11 cellular contexts compared by ENCODE assay signal in genomic region chr13:41315466-41316047, GRCh38. TPM values are rescaled to one million over a fixed set of nuclear protein-coding genes. Genes with fewer than 3 reads are reported as not detected.
DNase-seq lines count a peak whose midpoint lies in the region; ATAC-seq, FAIRE-seq and TF ChIP-seq lines count a peak whose summit lies in the region.
"Had no signal": no experiment of that assay in that cellular context is flagged by ENCODE, and none has a peak within 500 bp of the region (broad histone marks: within the 10 kb centered on the region; RNA-seq: fewer than 3 reads in every experiment).

No MANE protein-coding gene starts in this region.

- H2BK12ac ChIP-seq in neuronal stem cell (ENCODE audit: low read length), result no peak overlapping the region

- H4K20me1 ChIP-seq in SK-N-SH (ENCODE audit: insufficient read depth) (peaks cover 43% of the 10 kb centered on the region), Loucy (ENCODE audit: insufficient read depth, low read length, poor library complexity, severe bottlenecking) (peaks cover 84% of the 10 kb centered on the region)

- H3K18ac ChIP-seq in neuronal stem cell (ENCODE audit: low read length), result peak overlapping the region; percentile 27

- no peak overlapping the region for H2AK5ac ChIP-seq in neuronal stem cell (ENCODE audit: low read depth, low read length)

- H3F3A ChIP-seq in SK-N-SH (replicated peaks; ENCODE audit: insufficient read depth) (peaks cover 9% of the 10 kb centered on the region), Loucy (ENCODE audit: low read depth) (no peaks in the 10 kb centered on the region)

- H3K27me3 ChIP-seq in SK-N-SH (ENCODE audit: insufficient read depth) (no peaks in the 10 kb centered on the region), Loucy (ENCODE audit: insufficient read depth, low read length, poor library complexity, severe bottlenecking) (no peaks in the 10 kb centered on the region), bronchial epithelial cell (ENCODE audit: control insufficient read depth, insufficient read depth, low read length) (no peaks in the 10 kb centered on the region), neuronal stem cell (ENCODE audit: control insufficient read depth in 3 of 3, insufficient read depth in 3 of 3, low read depth in 1 of 3, low read length in 3 of 3) (no peaks in the 10 kb centered on the region)

- no peak for TF ChIP-seq EP300 in SK-N-SH (IDR thresholded peaks at IDR 0.05; ENCODE audit: borderline replicate concordance in 1 of 2, low read depth in 1 of 2, low read length in 1 of 2)

- H3K36me3 ChIP-seq in SK-N-SH (replicated peaks in 1 of 2; ENCODE audit: control insufficient read depth in 1 of 2, insufficient read depth in 2 of 2, low read length in 1 of 2) (peaks cover 2 to 29% of the 10 kb centered on the region in 2 experiments), Loucy (ENCODE audit: insufficient read depth, low read length) (peaks cover 7% of the 10 kb centered on the region; the same call in 1 of the 2 replicates), bronchial epithelial cell (ENCODE audit: control insufficient read depth, insufficient read depth, low read length) (peaks cover 1% of the 10 kb centered on the region), neuronal stem cell (replicated peaks in 1 of 2; ENCODE audit: control insufficient read depth in 2 of 2, insufficient read depth in 2 of 2, low read length in 2 of 2) (peaks cover 0 to 50% of the 10 kb centered on the region in 2 donors)

- no peak for TF ChIP-seq RAD21 in SK-N-SH (IDR thresholded peaks at IDR 0.05; ENCODE audit: low read length)

- POLR2A ChIA-PET in SK-N-SH (lab: Yijun Ruan, JAX), result no interaction called here

- H3K9me3 ChIP-seq in SK-N-SH, result no peaks in the 10 kb centered on the region
- H3K9me3 ChIP-seq in Loucy (ENCODE audit: insufficient read depth, low read depth, low read length), result no peaks in the 10 kb centered on the region
- peaks cover 0 to 4% of the 10 kb centered on the region in 2 donors for H3K9me3 ChIP-seq in neuronal stem cell (replicated peaks in 1 of 2; ENCODE audit: control insufficient read depth in 2 of 2, insufficient read depth in 1 of 2, low read depth in 1 of 2, low read length in 2 of 2)

- no peaks in the 10 kb centered on the region for H3K79me1 ChIP-seq in neuronal stem cell (ENCODE audit: low read depth, low read length)

- no peak overlapping the region for H3K27ac ChIP-seq in SK-N-SH (ENCODE audit: low read depth in 2 of 2, low read length in 1 of 2)
- peak overlapping the region; percentile 46 for H3K27ac ChIP-seq in neuronal stem cell (replicated peaks; ENCODE audit: low read length)

- H3K4me2 ChIP-seq in SK-N-SH, result no peak overlapping the region
- peak overlapping the region; percentile 77 for H3K4me2 ChIP-seq in Loucy (ENCODE audit: low read depth, low read length, poor library complexity, severe bottlenecking)
- H3K4me2 ChIP-seq in neuronal stem cell (ENCODE audit: insufficient read depth, low read length, poor library complexity, severe bottlenecking), result peak overlapping the region; percentile 26

- H3K4me3 ChIP-seq in SK-N-SH (ENCODE audit: low read depth in 2 of 2, low read length in 1 of 2) (no peak overlapping the region), Loucy (ENCODE audit: low read length, poor library complexity, severe bottlenecking) (peak overlapping the region; percentile 90), bronchial epithelial cell (ENCODE audit: low read depth, low read length) (no peak overlapping the region), neuronal stem cell (ENCODE audit: low read length in 2 of 2) (no peak overlapping the region)

- WGBS in SK-N-SH (ENCODE audit: low lambda C conversion rate), result 93% methylated on average over 5 of the region's 5 CpGs
- no CpG with 5 or more reads among the region's 5 CpGs for WGBS in neuronal stem cell (ENCODE audit: extremely low coverage in 2 of 2, insufficient read length in 2 of 2, insufficient replicate concordance in 1 of 2), 2 donors

- H4K91ac ChIP-seq in neuronal stem cell (ENCODE audit: low read depth, low read length, poor library complexity), result no peak overlapping the region

- DNase-seq in SK-N-SH, result no peak
- peak; percentile 18 for DNase-seq in bronchial epithelial cell (ENCODE audit: low read depth)
- no peak for DNase-seq in neuronal stem cell (ENCODE audit: low spot score)
- DNase-seq in SHP77 (lab: John Stamatoyannopoulos, UW), result no peak
- DNase-seq in NCI-H524 (lab: John Stamatoyannopoulos, UW), result no peak
- DNase-seq: 8988T, KG1 had no signal

- H3K4me1 ChIP-seq in SK-N-SH (ENCODE audit: control insufficient read depth in 1 of 2, insufficient read depth in 2 of 2, low read depth in 1 of 2, low read length in 1 of 2) (peaks cover 3 to 18% of the 10 kb centered on the region in 2 experiments), Loucy (ENCODE audit: insufficient read depth, low read length, poor library complexity, severe bottlenecking) (peaks cover 60% of the 10 kb centered on the region), neuronal stem cell (ENCODE audit: control insufficient read depth in 2 of 2, insufficient read depth in 1 of 2, low read depth in 1 of 2, low read length in 2 of 2) (peaks cover 6 to 9% of the 10 kb centered on the region in 2 donors)

- CTCF ChIA-PET in SK-N-SH (lab: Yijun Ruan, JAX), result interaction anchor here (1.1 to 1.4 kb wide), 2 partner anchors 54 to 337 kb away, joined by 3 read pairs; no protein-coding TSS in a partner anchor

- H3K9ac ChIP-seq in SK-N-SH, result no peak overlapping the region
- peak overlapping the region; percentile 83 for H3K9ac ChIP-seq in Loucy (ENCODE audit: low read depth, low read length, poor library complexity, severe bottlenecking)
- H3K9ac ChIP-seq in neuronal stem cell (ENCODE audit: low read depth, low read length, poor library complexity), result no peak overlapping the region

- H3K79me2 ChIP-seq in SK-N-SH (ENCODE audit: insufficient read depth) (peaks cover 92% of the 10 kb centered on the region), Loucy (ENCODE audit: insufficient read depth, low read length) (peaks cover 99% of the 10 kb centered on the region)

- H4K8ac ChIP-seq in neuronal stem cell (ENCODE audit: low read depth, low read length), result no peak overlapping the region

- H2BK5ac ChIP-seq in neuronal stem cell (ENCODE audit: low read length), result no peak overlapping the region

- H3K23ac ChIP-seq in neuronal stem cell (ENCODE audit: low read depth, low read length, poor library complexity), result no peak overlapping the region

- TF ChIP-seq CTCF in SK-N-SH (IDR thresholded peaks at IDR 0.05) (no peak), Loucy (conservative IDR thresholded peaks at IDR 0.05; ENCODE audit: low read length) (no peak), bronchial epithelial cell (IDR thresholded peaks at IDR 0.05; ENCODE audit: insufficient read depth, low read length, severe bottlenecking) (no peak)

- no peak overlapping the region for H2BK120ac ChIP-seq in neuronal stem cell (ENCODE audit: low read depth, low read length)

- H2BK15ac ChIP-seq in neuronal stem cell (ENCODE audit: low read length), result no peak overlapping the region

- no peak overlapping the region for H3K14ac ChIP-seq in neuronal stem cell (ENCODE audit: low read length)

- H3K4ac ChIP-seq in neuronal stem cell (ENCODE audit: low read length), result no peak overlapping the region

- H2AFZ ChIP-seq in SK-N-SH (ENCODE audit: low read depth), result no peak overlapping the region
- H2AFZ ChIP-seq in Loucy (ENCODE audit: low read length), result no peak overlapping the region
- no peak overlapping the region for H2AFZ ChIP-seq in neuronal stem cell (ENCODE audit: low read length)

- H3K9me2 ChIP-seq in SK-N-SH (no peaks in the 10 kb centered on the region), Loucy (replicated peaks; ENCODE audit: low read depth, low read length) (no peaks in the 10 kb centered on the region)

- FAIRE-seq in bronchial epithelial cell (lab: Jason Lieb, UNC), result no peak
- FAIRE-seq: small intestine had no signal

- ATAC-seq in SK-N-SH treated with all-trans-retinoic acid at 6 μM for 48 hours, result no peak
- ATAC-seq in GM19455 (IDR thresholded peaks at IDR 0.05; ENCODE audit: unreplicated experiment), result no peak

TF ChIP-seq in SK-N-SH, 30 proteins besides CTCF, POLR2A, EP300 and RAD21:
- no peak for TF ChIP-seq NFIC (IDR thresholded peaks at IDR 0.05; ENCODE audit: borderline replicate concordance)
- peak; percentile 28; the same call in 1 of the 2 replicates for TF ChIP-seq TCF12 (IDR thresholded peaks at IDR 0.05)

TF ChIP-seq in SK-N-SH treated with all-trans-retinoic acid at 6 μM for 48 hours, 23 proteins besides CTCF, POLR2A, EP300 and RAD21 (continues in another document):
- TF ChIP-seq, protein P1, sequence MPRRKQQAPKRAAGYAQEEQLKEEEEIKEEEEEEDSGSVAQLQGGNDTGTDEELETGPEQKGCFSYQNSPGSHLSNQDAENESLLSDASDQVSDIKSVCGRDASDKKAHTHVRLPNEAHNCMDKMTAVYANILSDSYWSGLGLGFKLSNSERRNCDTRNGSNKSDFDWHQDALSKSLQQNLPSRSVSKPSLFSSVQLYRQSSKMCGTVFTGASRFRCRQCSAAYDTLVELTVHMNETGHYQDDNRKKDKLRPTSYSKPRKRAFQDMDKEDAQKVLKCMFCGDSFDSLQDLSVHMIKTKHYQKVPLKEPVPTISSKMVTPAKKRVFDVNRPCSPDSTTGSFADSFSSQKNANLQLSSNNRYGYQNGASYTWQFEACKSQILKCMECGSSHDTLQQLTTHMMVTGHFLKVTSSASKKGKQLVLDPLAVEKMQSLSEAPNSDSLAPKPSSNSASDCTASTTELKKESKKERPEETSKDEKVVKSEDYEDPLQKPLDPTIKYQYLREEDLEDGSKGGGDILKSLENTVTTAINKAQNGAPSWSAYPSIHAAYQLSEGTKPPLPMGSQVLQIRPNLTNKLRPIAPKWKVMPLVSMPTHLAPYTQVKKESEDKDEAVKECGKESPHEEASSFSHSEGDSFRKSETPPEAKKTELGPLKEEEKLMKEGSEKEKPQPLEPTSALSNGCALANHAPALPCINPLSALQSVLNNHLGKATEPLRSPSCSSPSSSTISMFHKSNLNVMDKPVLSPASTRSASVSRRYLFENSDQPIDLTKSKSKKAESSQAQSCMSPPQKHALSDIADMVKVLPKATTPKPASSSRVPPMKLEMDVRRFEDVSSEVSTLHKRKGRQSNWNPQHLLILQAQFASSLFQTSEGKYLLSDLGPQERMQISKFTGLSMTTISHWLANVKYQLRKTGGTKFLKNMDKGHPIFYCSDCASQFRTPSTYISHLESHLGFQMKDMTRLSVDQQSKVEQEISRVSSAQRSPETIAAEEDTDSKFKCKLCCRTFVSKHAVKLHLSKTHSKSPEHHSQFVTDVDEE (CRISPR knock-in tag; IDR thresholded peaks at IDR 0.05), result no peak
- TF ChIP-seq TCF4 (CRISPR knock-in tag; IDR thresholded peaks at IDR 0.05; ENCODE audit: borderline replicate concordance), result no peak

RNA-seq across cellular contexts. Expression of gene NAA16, which starts 4.5 kb away (rescaled TPM):
- 4.4 and 7.4 TPM in 2 replicates for polyA plus RNA-seq in SK-N-SH (2012; rRNA removed)
- polyA plus RNA-seq in SK-N-SH (2012; cell fraction: cytosol; rRNA removed), result 5.3 and 5.6 TPM in 2 replicates
- polyA plus RNA-seq in SK-N-SH (2012; cell fraction: nucleus; rRNA removed), result 13.8 and 23.4 TPM in 2 replicates
- 7.3 and 7.6 TPM in 2 replicates for total RNA-seq in bronchial epithelial cell
- polyA plus RNA-seq in neuronal stem cell (2013, experiment 1 of 2), result 29.2 TPM
- 33.4 TPM for polyA plus RNA-seq in neuronal stem cell (2013, experiment 2 of 2)

RNA-seq across cellular contexts. Expression of gene MTRF1, which starts 52.2 kb away (rescaled TPM):
- polyA plus RNA-seq in SK-N-SH (2012; rRNA removed), result 9.2 and 13.6 TPM in 2 replicates
- polyA plus RNA-seq in SK-N-SH (2012; cell fraction: cytosol; rRNA removed), result 9.4 and 10.3 TPM in 2 replicates
- 15.6 and 38.9 TPM in 2 replicates for polyA plus RNA-seq in SK-N-SH (2012; cell fraction: nucleus; rRNA removed)
- total RNA-seq in bronchial epithelial cell, result 10.0 and 11.4 TPM in 2 replicates
- polyA plus RNA-seq in neuronal stem cell (2013, experiment 1 of 2), result 11.8 TPM
- 11.2 TPM for polyA plus RNA-seq in neuronal stem cell (2013, experiment 2 of 2)
